ENCODE assay signal across 20 cellular contexts in genomic region chr10:75079436-75080083, GRCh38. TPM values are rescaled to one million over a fixed set of nuclear protein-coding genes. Genes with fewer than 3 reads are reported as not detected.
DNase-seq lines count a peak whose midpoint lies in the region; ATAC-seq, FAIRE-seq and TF ChIP-seq lines count a peak whose summit lies in the region.
"Had no signal": no experiment of that assay in that cellular context is flagged by ENCODE, and none has a peak within 500 bp of the region (broad histone marks: within the 10 kb centered on the region; RNA-seq: fewer than 3 reads in every experiment).

No MANE protein-coding gene starts in this region.

- DNase-seq in GM12892 (ENCODE audit: insufficient read length) (no peak), HEK293T (ENCODE audit: extremely low spot score) (no peak), nephron progenitor cell (no peak)
- DNase-seq: activated CD4-positive, alpha-beta T cell treated with anti-CD3 and anti-CD28 coated beads, Interleukin-2, amount 50 U/mL, for 4 hours; activated CD8-positive, alpha-beta memory T cell treated with anti-CD3 and anti-CD28 coated beads, Interleukin-2, amount 50 U/mL, for 48 hours; activated naive CD8-positive, alpha-beta T cell treated with anti-CD3 and anti-CD28 coated beads for 36 hours; CD8-positive, alpha-beta T cell; foreskin fibroblast; immature natural killer cell; left ventricle myocardium superior; mucosa of descending colon; NCI-H1694; stimulated activated CD4-positive, alpha-beta T cell treated with anti-CD3 and anti-CD28 coated beads, Interleukin-12 subunit alpha, Interleukin-12 subunit beta, amount 100 ng/mL, for 4 hours; stomach; transverse colon had no signal

- CTCF ChIA-PET in HEK293T (lab: Yijun Ruan, JAX), result interaction anchor here (0.7 kb wide), 1 partner anchor 458 kb away, joined by 3 read pairs; no protein-coding TSS in a partner anchor

- H3K9me3 Mint-ChIP-seq in nephron progenitor cell, result peaks cover 20% of the 10 kb centered on the region

- peak overlapping the region; percentile 29; the same call in 1 of the 2 replicates for H3K27ac ChIP-seq in VCaP
- H3K27ac ChIP-seq: stomach, transverse colon had no signal

- peak overlapping the region; percentile 78 for H3K27ac Mint-ChIP-seq in nephron progenitor cell
- H3K27ac Mint-ChIP-seq: activated naive CD8-positive, alpha-beta T cell treated with anti-CD3 and anti-CD28 coated beads for 36 hours; activated T-helper 2 cell treated with anti-CD3 and anti-CD28 coated beads, Interferon-gamma antibody, Interleukin-2, Interleukin-4, amounts not matched to agents 10 μg/mL and 5 μg/mL and 100 μg/mL, durations not matched to agents 14 hours and 24 hours and 36 hours; CD8-positive, alpha-beta T cell; immature natural killer cell had no signal

- peaks cover 40% of the 10 kb centered on the region for H3K4me1 Mint-ChIP-seq in nephron progenitor cell

- no peaks in the 10 kb centered on the region for H3K36me3 Mint-ChIP-seq in nephron progenitor cell (ENCODE audit: low read depth)
- H3K36me3 Mint-ChIP-seq: activated naive CD8-positive, alpha-beta T cell treated with anti-CD3 and anti-CD28 coated beads for 36 hours; CD8-positive, alpha-beta T cell had no signal

- no peak overlapping the region for H3K4me3 Mint-ChIP-seq in nephron progenitor cell
- H3K4me3 Mint-ChIP-seq: activated naive CD8-positive, alpha-beta T cell treated with anti-CD3 and anti-CD28 coated beads for 36 hours; CD8-positive, alpha-beta T cell; immature natural killer cell had no signal

- no peak for ATAC-seq in activated CD4-positive, CD25-positive, alpha-beta regulatory T cell treated with anti-CD3 and anti-CD28 coated beads, Interleukin-2, amount 50 U/mL, for 24 hours
- ATAC-seq in HG02973 (IDR thresholded peaks at IDR 0.05; ENCODE audit: unreplicated experiment), result no peak
- no peak for ATAC-seq in GM18873 (IDR thresholded peaks at IDR 0.05; ENCODE audit: low FRiP score, unreplicated experiment)
- ATAC-seq: CD8-positive, alpha-beta T cell; left ventricle myocardium superior; mucosa of descending colon had no signal

- peak; percentile 42 for FAIRE-seq in GM12892 (lab: Jason Lieb, UNC)

- TF ChIP-seq POLR2A in GM12892 (IDR thresholded peaks at IDR 0.05; ENCODE audit: low read depth, low read length), result no peak

- POLR2A ChIA-PET in HEK293T (lab: Yijun Ruan, JAX), result no interaction called here

- TF ChIP-seq CTCF in VCaP (conservative IDR thresholded peaks at IDR 0.05) (no peak), nephron progenitor cell (IDR thresholded peaks at IDR 0.05) (no peak)

- H3K27me3 Mint-ChIP-seq in nephron progenitor cell (ENCODE audit: low read depth, poor library complexity), result peaks cover 44% of the 10 kb centered on the region
- H3K27me3 Mint-ChIP-seq: activated naive CD8-positive, alpha-beta T cell treated with anti-CD3 and anti-CD28 coated beads for 36 hours had no signal

TF ChIP-seq in HEK293T, 16 proteins besides CTCF, POLR2A, EP300 and RAD21:
- TF ChIP-seq ZNF384 (IDR thresholded peaks at IDR 0.05) (no peak), PKNOX1 (IDR thresholded peaks at IDR 0.05) (peak; percentile 61)

RNA-seq across cellular contexts. Expression of gene SAMD8, which starts 31.9 kb away (rescaled TPM):
- polyA plus RNA-seq in GM12892 (2012; ENCODE audit: missing spikeins), result 8.8 TPM
